Comparison of ENCODE assay signal across 8 cellular contexts in genomic region chr18:44130365-44130942, GRCh38.
A peak's percentile ranks its signal among the peaks of the same experiment; 100 is the strongest.
DNase-seq lines count a peak whose midpoint lies in the region; ATAC-seq and TF ChIP-seq lines count a peak whose summit lies in the region.

No MANE protein-coding gene starts in this region.

- no peak overlapping the region for H3K27ac ChIP-seq in right lobe of liver

- no peaks in the 10 kb centered on the region for H3K36me3 ChIP-seq in right lobe of liver

- TF ChIP-seq CTCF in right lobe of liver (IDR thresholded peaks at IDR 0.05) = peak; percentile 36 to 62 (median 50)

- ATAC-seq in HG02852 (IDR thresholded peaks at IDR 0.05; ENCODE audit: unreplicated experiment) (peak; percentile 65), right lobe of liver (peak; percentile 40 to 52 (median 42)), HG03196 (IDR thresholded peaks at IDR 0.05; ENCODE audit: unreplicated experiment) (no peak), GM21528 (IDR thresholded peaks at IDR 0.05; ENCODE audit: low FRiP score, unreplicated experiment) (no peak)
- no peak for ATAC-seq in activated naive CD4-positive, alpha-beta T cell treated with anti-CD3 and anti-CD28 coated beads, Interleukin-2, amount 50 U/mL, for 72 hours

- peaks cover 12 to 22% of the 10 kb centered on the region in 2 donors for H3K9me3 Mint-ChIP-seq in activated naive CD4-positive, alpha-beta T cell treated with anti-CD3 and anti-CD28 coated beads, Interleukin-2, amount 50 U/mL, for 72 hours

- no peaks in the 10 kb centered on the region for H3K4me1 ChIP-seq in right lobe of liver

- no peak for TF ChIP-seq POLR2A in right lobe of liver (IDR thresholded peaks at IDR 0.05)

- H3K4me3 ChIP-seq in right lobe of liver = no peak overlapping the region

- DNase-seq in ELR (ENCODE audit: low read depth) (peak; percentile 3), NCI-H510A treated with DMSO at 0.1 percent for 48 hours (lab: John Stamatoyannopoulos, UW) (peak; percentile 31), cerebellum (ENCODE audit: low spot score) (peak; percentile 13), right lobe of liver (no peak)
- no peak for DNase-seq in activated naive CD4-positive, alpha-beta T cell treated with anti-CD3 and anti-CD28 coated beads, Interleukin-2, amount 50 U/mL, for 72 hours (ENCODE audit: low spot score in 2 of 2)

- H3K36me3 Mint-ChIP-seq in activated naive CD4-positive, alpha-beta T cell treated with anti-CD3 and anti-CD28 coated beads, Interleukin-2, amount 50 U/mL, for 72 hours = peaks cover 0 to 8% of the 10 kb centered on the region in 2 donors

- intact Hi-C loops in right lobe of liver (cut with DNase I) = no loop called here

- no peaks in the 10 kb centered on the region for H3K9me3 ChIP-seq in right lobe of liver

- no peak overlapping the region for H3K27ac Mint-ChIP-seq in activated naive CD4-positive, alpha-beta T cell treated with anti-CD3 and anti-CD28 coated beads, Interleukin-2, amount 50 U/mL, for 72 hours

- WGBS in right lobe of liver (ENCODE audit: insufficient coverage, low coverage, low lambda C conversion rate, missing lambda C conversion rate) = 33% methylated on average over 5 of the region's 5 CpGs

- H3K27me3 ChIP-seq in right lobe of liver = no peaks in the 10 kb centered on the region

Comparison
In these comparisons a context has a peak if more than half of its experiments do, and no peak if none do; other contexts are left out.
1. DNase-seq: peak in ELR (single experiment), NCI-H510A treated with DMSO at 0.1 percent for 48 hours (single experiment) and cerebellum (single experiment); none in right lobe of liver (0 of 3) and activated naive CD4-positive, alpha-beta T cell treated with anti-CD3 and anti-CD28 coated beads, Interleukin-2, amount 50 U/mL, for 72 hours (0 of 2).
2. ATAC-seq: peak in HG02852 (single experiment) and right lobe of liver (4 of 4); none in HG03196 (single experiment), activated naive CD4-positive, alpha-beta T cell treated with anti-CD3 and anti-CD28 coated beads, Interleukin-2, amount 50 U/mL, for 72 hours (0 of 2) and GM21528 (single experiment).